20 cellular contexts compared by ENCODE assay signal in genomic region chr16:48525201-48526057, GRCh38.
A peak's percentile ranks its signal among the peaks of the same experiment; 100 is the strongest.
DNase-seq lines count a peak whose midpoint lies in the region; FAIRE-seq and TF ChIP-seq lines count a peak whose summit lies in the region.
"Had no signal": no experiment of that assay in that cellular context is flagged by ENCODE, and none has a peak within 500 bp of the region (broad histone marks: within the 10 kb centered on the region; RNA-seq: fewer than 3 reads in every experiment).

No MANE protein-coding gene starts in this region.

- no peaks in the 10 kb centered on the region for H3K36me3 ChIP-seq in hepatocyte (replicated peaks; ENCODE audit: insufficient read depth, low read depth)
- H3K36me3 ChIP-seq: pancreas, SJSA1, suprapubic skin had no signal

- no peak overlapping the region for H3K4me3 Mint-ChIP-seq in progenitor cell of endocrine pancreas (ENCODE audit: low read depth)
- no peak overlapping the region for H3K4me3 Mint-ChIP-seq in endothelial cell (ENCODE audit: unreplicated experiment)
- H3K4me3 Mint-ChIP-seq: activated B cell treated with CpG ODN at 0.5 μM for 24 hours; activated naive CD8-positive, alpha-beta T cell had no signal

- H3K27ac ChIP-seq in hepatocyte, result peak overlapping the region; percentile 72
- H3K27ac ChIP-seq: pancreas, SJSA1, skin epidermis, suprapubic skin had no signal

- H3K79me2 ChIP-seq in hepatocyte, result no peaks in the 10 kb centered on the region

- H2AFZ ChIP-seq in hepatocyte, result no peak overlapping the region

- no peak overlapping the region for H3K4me2 ChIP-seq in hepatocyte

- H3K4me3 ChIP-seq in hepatocyte, result no peak overlapping the region
- H3K4me3 ChIP-seq: pancreas, SJSA1, skin epidermis, suprapubic skin had no signal

- no peaks in the 10 kb centered on the region for H3K36me3 Mint-ChIP-seq in progenitor cell of endocrine pancreas (ENCODE audit: insufficient read depth)
- H3K36me3 Mint-ChIP-seq in endothelial cell (ENCODE audit: low read depth, unreplicated experiment), result no peaks in the 10 kb centered on the region
- H3K36me3 Mint-ChIP-seq: activated naive CD8-positive, alpha-beta T cell had no signal

- no peaks in the 10 kb centered on the region for H3K27me3 ChIP-seq in hepatocyte
- H3K27me3 ChIP-seq: pancreas, SJSA1, suprapubic skin had no signal

- FAIRE-seq in GM12892 (lab: Jason Lieb, UNC), result no peak
- FAIRE-seq: pancreas had no signal

- DNase-seq in DMS53 (lab: John Stamatoyannopoulos, UW), result peak; percentile 87
- DNase-seq in NCI-H2029 (lab: John Stamatoyannopoulos, UW), result peak; percentile 36
- no peak for DNase-seq in hepatocyte (ENCODE audit: low spot score)
- DNase-seq in progenitor cell of endocrine pancreas (ENCODE audit: low spot score, unreplicated experiment), result no peak
- no peak for DNase-seq in NCI-H510A treated with DMSO at 0.1 percent for 48 hours (lab: John Stamatoyannopoulos, UW)
- no peak for DNase-seq in GM12892 (ENCODE audit: insufficient read length)
- no peak for DNase-seq in ecto neural progenitor cell (ENCODE audit: low spot score)
- no peak for DNase-seq in endothelial cell (ENCODE audit: low spot score)
- DNase-seq: activated B cell treated with CpG ODN at 0.5 μM for 24 hours; activated T-cell treated with anti-CD3 and anti-CD28 coated beads, Interleukin-2, amount 50 U/mL, for 48 hours; AML-193; cortex of kidney; DMS 273 treated with DMSO at 0.1 percent for 48 hours; NCI-H1436 treated with DMSO at 0.1 percent for 48 hours; stimulated activated CD8-positive, alpha-beta memory T cell treated with anti-CD3 and anti-CD28 coated beads, Interleukin-4, amount 100 ng/mL, for 48 hours had no signal

- no peaks in the 10 kb centered on the region for H3K9me3 ChIP-seq in hepatocyte (ENCODE audit: low read depth)
- H3K9me3 ChIP-seq: pancreas had no signal

- TF ChIP-seq CTCF in hepatocyte (IDR thresholded peaks at IDR 0.05; ENCODE audit: poor library complexity) (no peak), progenitor cell of endocrine pancreas (IDR thresholded peaks at IDR 0.05; ENCODE audit: unreplicated experiment) (no peak), endothelial cell (IDR thresholded peaks at IDR 0.05; ENCODE audit: unreplicated experiment) (no peak)

- peaks cover 3% of the 10 kb centered on the region for H3K4me1 ChIP-seq in hepatocyte (ENCODE audit: insufficient read depth)
- H3K4me1 ChIP-seq: pancreas, SJSA1, suprapubic skin had no signal

- H3K9me3 Mint-ChIP-seq in progenitor cell of endocrine pancreas (ENCODE audit: low read depth) (no peaks in the 10 kb centered on the region), endothelial cell (ENCODE audit: unreplicated experiment) (no peaks in the 10 kb centered on the region)
- H3K9me3 Mint-ChIP-seq: activated B cell treated with CpG ODN at 0.5 μM for 24 hours had no signal

- no peaks in the 10 kb centered on the region for H3K27me3 Mint-ChIP-seq in progenitor cell of endocrine pancreas
- peaks cover 12% of the 10 kb centered on the region for H3K27me3 Mint-ChIP-seq in endothelial cell (ENCODE audit: unreplicated experiment)
- H3K27me3 Mint-ChIP-seq: activated B cell treated with CpG ODN at 0.5 μM for 24 hours; activated naive CD8-positive, alpha-beta T cell had no signal

- H3K4me1 Mint-ChIP-seq in progenitor cell of endocrine pancreas (ENCODE audit: low read depth) (peaks cover 15% of the 10 kb centered on the region), endothelial cell (ENCODE audit: unreplicated experiment) (peaks cover 11% of the 10 kb centered on the region)

- no peaks in the 10 kb centered on the region for H4K20me1 ChIP-seq in hepatocyte (ENCODE audit: insufficient read depth, poor library complexity, severe bottlenecking)

- no peak for TF ChIP-seq POLR2A in GM12892 (IDR thresholded peaks at IDR 0.05; ENCODE audit: low read depth, low read length)

- no peaks in the 10 kb centered on the region for H3K9me2 ChIP-seq in hepatocyte (replicated peaks; ENCODE audit: insufficient read depth)

- H3K27ac Mint-ChIP-seq in progenitor cell of endocrine pancreas, result peak overlapping the region; percentile 87
- no peak overlapping the region for H3K27ac Mint-ChIP-seq in endothelial cell (ENCODE audit: unreplicated experiment)
- H3K27ac Mint-ChIP-seq: activated B cell treated with CpG ODN at 0.5 μM for 24 hours; activated naive CD8-positive, alpha-beta T cell had no signal

- 92% methylated on average over 10 of the region's 10 CpGs for WGBS in hepatocyte (ENCODE audit: low lambda C conversion rate, missing lambda C conversion rate)

Comparison
In these comparisons a context has a peak if more than half of its experiments do, and no peak if none do; other contexts are left out.
1. DNase-seq: peak in DMS53 (single experiment) and NCI-H2029 (single experiment); none in hepatocyte (single experiment), progenitor cell of endocrine pancreas (single experiment), NCI-H510A treated with DMSO at 0.1 percent for 48 hours (single experiment), GM12892 (single experiment), ecto neural progenitor cell (single experiment) and endothelial cell (single experiment).